Comparison of ENCODE assay signal across 8 cellular contexts in the genomic region with DNA sequence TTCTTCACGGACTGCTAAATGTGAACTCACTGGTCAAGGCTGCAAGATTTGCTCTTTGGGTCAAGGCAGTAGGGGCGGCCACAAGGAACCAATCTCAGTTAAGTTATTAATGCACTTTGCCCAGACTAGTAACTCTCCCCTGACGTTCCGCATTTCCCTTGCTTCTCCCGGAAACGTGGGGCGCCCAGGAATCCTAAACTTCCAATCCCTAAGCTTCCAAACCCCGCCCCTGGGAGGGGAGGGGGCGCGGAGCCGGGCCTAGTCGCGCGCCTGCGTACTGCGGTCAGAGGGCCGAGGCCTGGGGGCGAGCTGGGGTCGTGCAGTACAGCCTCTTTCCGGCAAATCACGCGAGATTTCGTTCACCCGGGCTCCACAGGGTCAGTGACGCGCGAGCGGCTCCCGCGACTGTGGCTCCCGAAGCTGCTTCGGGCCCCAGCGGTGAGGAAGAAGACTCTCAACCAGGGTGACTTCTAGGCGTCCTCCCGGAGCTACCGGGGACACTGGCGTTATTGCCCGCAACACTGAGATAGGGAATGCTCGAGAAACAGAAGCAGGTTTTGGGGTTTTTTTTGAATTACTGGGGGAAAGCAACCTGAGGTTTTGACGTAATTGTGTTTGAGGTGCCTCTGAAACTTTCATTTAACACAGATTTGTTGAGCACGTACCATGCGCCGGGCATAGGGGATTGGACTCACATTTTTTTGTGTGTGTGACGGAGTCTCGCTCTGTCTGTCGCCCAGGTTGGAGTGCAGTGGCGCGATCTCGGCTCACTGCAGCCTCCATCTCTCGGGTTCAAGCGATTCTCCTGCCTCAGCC. TPM values are rescaled to one million over a fixed set of nuclear protein-coding genes. Genes with fewer than 3 reads are reported as not detected.
DNase-seq lines count a peak whose midpoint lies in the region; ATAC-seq and TF ChIP-seq lines count a peak whose summit lies in the region.

TSS of gene PTGR2 (plus strand) at position 265 of the 816 bp plus-strand sequence. CDS start 7,032 bp downstream, outside the sequence.

- H3K4me3 ChIP-seq in hepatocyte, result peak within 1 kb of the TSS; percentile 40
- H3K4me3 ChIP-seq in aorta (ENCODE audit: low read length in 2 of 2), result peak within 1 kb of the TSS; percentile 44 to 63

- ATAC-seq in HG02981 (IDR thresholded peaks at IDR 0.05; ENCODE audit: unreplicated experiment), result peak; percentile 91
- peak; percentile 99 for ATAC-seq in aorta (ENCODE audit: low FRiP score)

- peak; percentile 78 for TF ChIP-seq POLR2A in GM15510 (IDR thresholded peaks at IDR 0.05; ENCODE audit: borderline replicate concordance, extremely low read depth, insufficient read length)

- H3K4me2 ChIP-seq in hepatocyte, result peak within 1 kb of the TSS; percentile 78

- H3K9me2 ChIP-seq in hepatocyte (replicated peaks; ENCODE audit: insufficient read depth), result no peaks in the 10 kb centered on the region

- H2AFZ ChIP-seq in hepatocyte, result peak within 1 kb of the TSS; percentile 62

- no peaks in the 10 kb centered on the region for H3K9me3 ChIP-seq in hepatocyte (ENCODE audit: low read depth)
- no peaks in the 10 kb centered on the region for H3K9me3 ChIP-seq in aorta (ENCODE audit: control insufficient read depth, low read length)

- H3K27ac ChIP-seq in hepatocyte (peak within 1 kb of the TSS; percentile 94), aorta (ENCODE audit: low read depth in 1 of 2, low read length in 2 of 2) (peak within 1 kb of the TSS; percentile 59 to 70)

- H3K27me3 ChIP-seq in hepatocyte (no peaks in the 10 kb centered on the region), aorta (ENCODE audit: control insufficient read depth in 1 of 2, insufficient read depth in 2 of 2, low read length in 1 of 2) (no peaks in the 10 kb centered on the region)

- H3K4me1 ChIP-seq in hepatocyte (ENCODE audit: insufficient read depth), result peaks cover 11% of the 10 kb centered on the region
- H3K4me1 ChIP-seq in aorta (ENCODE audit: control insufficient read depth in 1 of 2, insufficient read depth in 2 of 2, low read length in 2 of 2), result no peaks in the 10 kb centered on the region

- intact Hi-C loops in aorta (cut with DNase I), result loop anchor here in 1 of 2 donors (5.0 kb wide), 1 partner anchor 36 kb away; the partner anchor contains the start of gene ZNF410

- H3K36me3 ChIP-seq in hepatocyte (replicated peaks; ENCODE audit: insufficient read depth, low read depth) (no peaks in the 10 kb centered on the region), aorta (ENCODE audit: control insufficient read depth in 1 of 2, insufficient read depth in 2 of 2, low read length in 1 of 2) (no peaks in the 10 kb centered on the region)

- H3K79me2 ChIP-seq in hepatocyte, result no peaks in the 10 kb centered on the region

- no peaks in the 10 kb centered on the region for H4K20me1 ChIP-seq in hepatocyte (ENCODE audit: insufficient read depth, poor library complexity, severe bottlenecking)

- WGBS in hepatocyte (ENCODE audit: low lambda C conversion rate, missing lambda C conversion rate), result 1% methylated on average over 46 of the region's 51 CpGs
- 1 to 2% methylated on average over 50 to 51 of the region's 51 CpGs for WGBS in aorta, 2 donors

- no peak for TF ChIP-seq CTCF in hepatocyte (IDR thresholded peaks at IDR 0.05; ENCODE audit: poor library complexity)

- DNase-seq in NCI-H2029 treated with DMSO at 0.1 percent for 48 hours (lab: John Stamatoyannopoulos, UW) (peak; percentile 35), T1000 (lab: John Stamatoyannopoulos, UW) (peak; percentile 96), astrocyte of the hippocampus (ENCODE audit: low read depth, low spot score) (peak; percentile 99), hepatocyte (ENCODE audit: low spot score) (peak; percentile 98), renal cortical epithelial cell (ENCODE audit: low read depth) (peak; percentile 94), aorta (peak; percentile 98)

RNA-seq across cellular contexts. Expression of gene PTGR2, which starts in this region (rescaled TPM):
- 8.3 and 11.7 TPM in 2 replicates for total RNA-seq in hepatocyte
- 7.1 and 7.4 TPM in 2 replicates for polyA plus RNA-seq in hepatocyte
- 7.6 and 13.4 TPM in 2 replicates for total RNA-seq in renal cortical epithelial cell
- total RNA-seq in aorta, result 1 to 10 TPM; 5.1 to 8.7 TPM
- polyA plus RNA-seq in aorta, result 1 to 10 TPM; 3.3 to 5.8 TPM

Comparison
In these comparisons a context has a peak if more than half of its experiments do, and no peak if none do; other contexts are left out.
1. Peak in every context shown above with its lines: DNase-seq, ATAC-seq, H3K4me3 ChIP-seq and H3K27ac ChIP-seq.
2. DNase-seq: peak in every context shown above with its lines; median percentile 99 in astrocyte of the hippocampus; 98 in hepatocyte; 98 in aorta; 96 in T1000; 94 in renal cortical epithelial cell; 35 in NCI-H2029 treated with DMSO at 0.1 percent for 48 hours.